ENCODE assay signal across 18 cellular contexts in genomic region chr16:58829096-58829495, GRCh38.
DNase-seq lines count a peak whose midpoint lies in the region; ATAC-seq and TF ChIP-seq lines count a peak whose summit lies in the region.
"Had no signal": no experiment of that assay in that cellular context is flagged by ENCODE, and none has a peak within 500 bp of the region (broad histone marks: within the 10 kb centered on the region; RNA-seq: fewer than 3 reads in every experiment).

No MANE protein-coding gene starts in this region.

- H3K9me3 ChIP-seq in SK-N-MC (ENCODE audit: low read depth, low read length) (no peaks in the 10 kb centered on the region), skeletal muscle tissue (ENCODE audit: control insufficient read depth in 3 of 3, low read length in 3 of 3) (no peaks in the 10 kb centered on the region)
- no peaks in the 10 kb centered on the region for H3K9me3 ChIP-seq in naive thymus-derived CD4-positive, alpha-beta T cell (ENCODE audit: control insufficient read depth in 2 of 3, low read length in 3 of 3)
- H3K9me3 ChIP-seq: SK-N-SH had no signal

- H3K9ac ChIP-seq in SK-N-MC (ENCODE audit: insufficient read length) (no peak overlapping the region), skeletal muscle tissue (ENCODE audit: low read depth in 1 of 3, low read length in 3 of 3) (peak overlapping the region in 1 of 3 donors; percentile 60)
- H3K9ac ChIP-seq: SK-N-SH had no signal

- CTCF ChIA-PET in naive thymus-derived CD4-positive, alpha-beta T cell (lab: Charles Lee), result no interaction called here

- no peaks in the 10 kb centered on the region for H3K4me1 Mint-ChIP-seq in naive thymus-derived CD4-positive, alpha-beta T cell
- H3K4me1 Mint-ChIP-seq: CD4-positive, alpha-beta memory T cell; H9 had no signal

- POLR2A ChIA-PET in naive thymus-derived CD4-positive, alpha-beta T cell (lab: Charles Lee), result no interaction called here

- 0 out of 2 replicates have a peak overlapping the region, but pooled peaks have one; percentile 46 for H3K27ac ChIP-seq in SK-N-MC
- H3K27ac ChIP-seq in skeletal muscle tissue (ENCODE audit: low read depth, low read length), result no peak overlapping the region
- H3K27ac ChIP-seq in naive thymus-derived CD4-positive, alpha-beta T cell (ENCODE audit: low read depth, low read length), result no peak overlapping the region

- intact Hi-C loops in naive thymus-derived CD4-positive, alpha-beta T cell (cut with micrococcal nuclease), result no loop called here

- H3K27me3 ChIP-seq in skeletal muscle tissue (ENCODE audit: control insufficient read depth in 3 of 3, insufficient read depth in 3 of 3, low read length in 3 of 3), result no peaks in the 10 kb centered on the region
- no peaks in the 10 kb centered on the region for H3K27me3 ChIP-seq in naive thymus-derived CD4-positive, alpha-beta T cell (ENCODE audit: control insufficient read depth in 2 of 2, insufficient read depth in 2 of 2, low read length in 2 of 2)

- DNase-seq in LNCaP clone FGC (ENCODE audit: low read depth) (peak; percentile 80), SK-N-MC (ENCODE audit: low read depth, low spot score) (no peak), left kidney (ENCODE audit: low read depth, low spot score) (peak; percentile 86), KBM-7 (no peak), GM13977 (ENCODE audit: low spot score) (no peak), cerebellum (ENCODE audit: low spot score) (no peak)
- no peak for DNase-seq in naive thymus-derived CD4-positive, alpha-beta T cell
- DNase-seq: CD4-positive, alpha-beta memory T cell; DND-41; GDM1; H9; Karpas-422; NCI-H1048; NCI-H146; NCI-H446; NCI-H748 treated with DMSO at 0.1 percent for 48 hours; SK-N-SH had no signal

- H3K4me3 Mint-ChIP-seq in naive thymus-derived CD4-positive, alpha-beta T cell, result peak overlapping the region in 1 of 10 donors; percentile 13
- H3K4me3 Mint-ChIP-seq: CD4-positive, alpha-beta memory T cell; H9 had no signal

- H3K4me3 ChIP-seq in LNCaP clone FGC (ENCODE audit: low read depth, low read length), result peak overlapping the region; percentile 37
- H3K4me3 ChIP-seq in SK-N-MC, result peak overlapping the region; percentile 43
- peak overlapping the region in 2 of 3 donors; percentile 2 to 34 for H3K4me3 ChIP-seq in skeletal muscle tissue (ENCODE audit: low read length in 3 of 3)
- H3K4me3 ChIP-seq in naive thymus-derived CD4-positive, alpha-beta T cell (ENCODE audit: low read length), result no peak overlapping the region

- in situ Hi-C loops in KBM-7 (cut with MboI; ENCODE audit: low pct_unique_long_range_greater_than_20kb, low sequenced_read_pairs) (no loop called here), GM13977 (cut with MboI; ENCODE audit: low pct_unique_long_range_greater_than_20kb, low sequenced_read_pairs, unreplicated experiment) (no loop called here)

- H3K36me3 Mint-ChIP-seq in naive thymus-derived CD4-positive, alpha-beta T cell, result no peaks in the 10 kb centered on the region
- H3K36me3 Mint-ChIP-seq: CD4-positive, alpha-beta memory T cell had no signal

- H3K4me1 ChIP-seq in skeletal muscle tissue (ENCODE audit: control insufficient read depth in 3 of 3, insufficient read depth in 3 of 3, low read length in 3 of 3), result no peaks in the 10 kb centered on the region
- H3K4me1 ChIP-seq in naive thymus-derived CD4-positive, alpha-beta T cell (ENCODE audit: control insufficient read depth in 2 of 2, insufficient read depth in 2 of 2, low read length in 2 of 2), result no peaks in the 10 kb centered on the region

- peaks cover 0 to 34% (median 20%) of the 10 kb centered on the region in 5 donors for H3K27me3 Mint-ChIP-seq in naive thymus-derived CD4-positive, alpha-beta T cell

- no peak for TF ChIP-seq CTCF in LNCaP clone FGC (IDR thresholded peaks at IDR 0.05; ENCODE audit: control insufficient read depth, extremely low read depth, insufficient read depth)
- no peak for TF ChIP-seq CTCF in GM13977 (IDR thresholded peaks at IDR 0.05; ENCODE audit: extremely low read depth, insufficient read depth, missing control alignments)

- H3K36me3 ChIP-seq in SK-N-MC (ENCODE audit: insufficient read depth, low read length), result no peaks in the 10 kb centered on the region
- no peaks in the 10 kb centered on the region for H3K36me3 ChIP-seq in skeletal muscle tissue (ENCODE audit: control insufficient read depth in 3 of 3, insufficient read depth in 3 of 3, low read length in 3 of 3)
- H3K36me3 ChIP-seq in naive thymus-derived CD4-positive, alpha-beta T cell (ENCODE audit: control insufficient read depth in 2 of 3, insufficient read depth in 3 of 3, low read length in 3 of 3), result no peaks in the 10 kb centered on the region

- ATAC-seq in naive thymus-derived CD4-positive, alpha-beta T cell, result no peak

- peaks cover 0 to 6% (median 2%) of the 10 kb centered on the region in 11 donors for H3K9me3 Mint-ChIP-seq in naive thymus-derived CD4-positive, alpha-beta T cell

- H3K27ac Mint-ChIP-seq in naive thymus-derived CD4-positive, alpha-beta T cell, result no peak overlapping the region
- H3K27ac Mint-ChIP-seq: CD4-positive, alpha-beta memory T cell; H9 had no signal

Comparison
In these comparisons a context has a peak if more than half of its experiments do, and no peak if none do; other contexts are left out.
1. DNase-seq: peak in LNCaP clone FGC (single experiment) and left kidney (single experiment); none in SK-N-MC (single experiment), KBM-7 (single experiment), naive thymus-derived CD4-positive, alpha-beta T cell (0 of 9), GM13977 (single experiment) and cerebellum (single experiment).